19 cellular contexts compared by ENCODE assay signal in the genomic region with DNA sequence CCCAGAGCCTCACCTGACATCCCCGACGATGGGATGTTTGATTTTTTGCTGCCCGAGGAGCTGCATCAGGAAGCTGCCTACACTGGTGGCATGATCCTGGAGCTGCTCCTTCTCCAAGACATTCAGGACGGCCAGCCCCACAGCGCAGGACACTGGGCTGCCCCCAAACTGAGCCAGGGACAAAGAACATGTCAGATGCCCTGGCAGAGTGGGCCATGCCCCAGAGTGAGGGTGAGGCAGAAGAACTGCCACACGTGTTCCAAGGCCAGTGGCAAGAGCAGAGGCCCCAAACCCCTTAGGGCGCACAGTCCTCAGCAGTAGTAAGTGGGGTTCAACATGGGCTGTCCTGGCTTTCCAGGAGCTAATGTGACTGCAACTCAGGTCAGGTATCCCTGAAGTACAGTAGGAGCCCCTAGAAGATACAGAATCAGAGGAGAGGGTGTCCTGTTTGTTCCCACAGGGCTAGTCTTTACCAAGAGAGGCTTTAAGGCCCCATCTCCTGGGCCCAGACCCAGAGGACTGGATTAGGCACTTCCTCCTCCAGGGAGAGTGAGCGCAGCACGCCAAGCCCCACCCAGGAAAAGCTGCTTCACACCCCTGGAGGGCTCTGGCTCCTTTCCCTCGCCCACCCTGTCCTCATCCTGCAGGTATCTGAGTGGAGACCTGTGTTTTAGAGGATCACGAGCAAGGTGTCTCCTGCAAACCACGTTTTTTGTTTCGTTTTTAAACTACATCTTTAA. TPM values are rescaled to one million over a fixed set of nuclear protein-coding genes. Genes with fewer than 3 reads are reported as not detected.
DNase-seq lines count a peak whose midpoint lies in the region; ATAC-seq, FAIRE-seq and TF ChIP-seq lines count a peak whose summit lies in the region.
"Had no signal": no experiment of that assay in that cellular context is flagged by ENCODE, and none has a peak within 500 bp of the region (broad histone marks: within the 10 kb centered on the region; RNA-seq: fewer than 3 reads in every experiment).

No MANE protein-coding gene starts in this region.

- peaks cover 70% of the 10 kb centered on the region for H3K36me3 Mint-ChIP-seq in activated naive CD8-positive, alpha-beta T cell treated with anti-CD3 and anti-CD28 coated beads, Interleukin-2, amount 50 U/mL, for 24 hours (ENCODE audit: low read depth)
- no peaks in the 10 kb centered on the region for H3K36me3 Mint-ChIP-seq in natural killer cell

- WGBS in body of pancreas, 2 donors, result 71 to 74% methylated on average over 9 to 13 of the region's 13 CpGs

- no peak for ATAC-seq in activated naive CD8-positive, alpha-beta T cell treated with anti-CD3 and anti-CD28 coated beads, Interleukin-2, amount 50 U/mL, for 24 hours
- ATAC-seq in natural killer cell (no peak), body of pancreas (no peak), GM19324 (IDR thresholded peaks at IDR 0.05; ENCODE audit: low FRiP score, unreplicated experiment) (no peak)

- H3K27ac Mint-ChIP-seq in activated naive CD8-positive, alpha-beta T cell treated with anti-CD3 and anti-CD28 coated beads, Interleukin-2, amount 50 U/mL, for 24 hours, result peak overlapping the region; percentile 42
- peak overlapping the region; percentile 23 to 37 for H3K27ac Mint-ChIP-seq in natural killer cell
- H3K27ac Mint-ChIP-seq: neural progenitor cell had no signal

- no peak for FAIRE-seq in GM12891 (lab: Jason Lieb, UNC)

- H3K4me3 Mint-ChIP-seq in activated naive CD8-positive, alpha-beta T cell treated with anti-CD3 and anti-CD28 coated beads, Interleukin-2, amount 50 U/mL, for 24 hours, result peak overlapping the region; percentile 42
- H3K4me3 Mint-ChIP-seq in natural killer cell, result no peak overlapping the region
- H3K4me3 Mint-ChIP-seq: neural progenitor cell had no signal

- H3K4me1 Mint-ChIP-seq in activated naive CD8-positive, alpha-beta T cell treated with anti-CD3 and anti-CD28 coated beads, Interleukin-2, amount 50 U/mL, for 24 hours, result peaks cover 7% of the 10 kb centered on the region
- peaks cover 17 to 21% of the 10 kb centered on the region in 2 donors for H3K4me1 Mint-ChIP-seq in natural killer cell
- H3K4me1 Mint-ChIP-seq: neural progenitor cell had no signal

- H3K36me3 ChIP-seq in body of pancreas (replicated peaks in 1 of 2; ENCODE audit: insufficient read depth in 1 of 2, low read depth in 2 of 2), result peaks cover 0 to 27% of the 10 kb centered on the region in 2 donors

- peak; percentile 50; the same call in 1 of the 2 replicates for TF ChIP-seq POLR2A in GM12891 (IDR thresholded peaks at IDR 0.05; ENCODE audit: low read depth, low read length)
- TF ChIP-seq POLR2A in body of pancreas (IDR thresholded peaks at IDR 0.05), result no peak

- no peaks in the 10 kb centered on the region for H3K27me3 Mint-ChIP-seq in activated naive CD8-positive, alpha-beta T cell treated with anti-CD3 and anti-CD28 coated beads, Interleukin-2, amount 50 U/mL, for 24 hours
- no peaks in the 10 kb centered on the region for H3K27me3 Mint-ChIP-seq in natural killer cell (ENCODE audit: low read depth in 2 of 2)

- DNase-seq in NCI-H82 (lab: John Stamatoyannopoulos, UW) (peak; percentile 29), NCI-H82 treated with DMSO at 0.1 percent for 48 hours (lab: John Stamatoyannopoulos, UW; ENCODE audit: unreplicated experiment) (no peak), GM12891 (ENCODE audit: insufficient read length, low spot score) (no peak), natural killer cell (no peak), body of pancreas (no peak), GM20000 (ENCODE audit: low spot score) (no peak)
- no peak for DNase-seq in activated naive CD8-positive, alpha-beta T cell treated with anti-CD3 and anti-CD28 coated beads, Interleukin-2, amount 50 U/mL, for 24 hours
- DNase-seq: activated effector memory CD4-positive, alpha-beta T cell treated with Interleukin-2 at 50 U/mL for 16 hours; caudate nucleus; glutamatergic neuron; NCI-H2029; NCI-H69 had no signal

- H3K9me3 Mint-ChIP-seq in activated naive CD8-positive, alpha-beta T cell treated with anti-CD3 and anti-CD28 coated beads, Interleukin-2, amount 50 U/mL, for 24 hours, result no peaks in the 10 kb centered on the region
- H3K9me3 Mint-ChIP-seq in natural killer cell, result no peaks in the 10 kb centered on the region
- H3K9me3 Mint-ChIP-seq: neural progenitor cell had no signal

- intact Hi-C loops in natural killer cell (cut with micrococcal nuclease) (no loop called here), body of pancreas (cut with DNase I) (no loop called here)

- H3K4me3 ChIP-seq in body of pancreas, result no peak overlapping the region
- H3K4me3 ChIP-seq: neural progenitor cell, SK-N-MC, skin epidermis had no signal

- H3K27ac ChIP-seq in body of pancreas, result no peak overlapping the region
- H3K27ac ChIP-seq: KMS-11, neural progenitor cell had no signal

- TF ChIP-seq CTCF in natural killer cell (IDR thresholded peaks at IDR 0.05) (no peak), body of pancreas (IDR thresholded peaks at IDR 0.05) (no peak), GM20000 (IDR thresholded peaks at IDR 0.05; ENCODE audit: extremely low read depth, missing control alignments) (no peak)

- peaks cover 15% of the 10 kb centered on the region for H3K4me1 ChIP-seq in body of pancreas
- H3K4me1 ChIP-seq: neural progenitor cell had no signal

- H3K9me3 ChIP-seq in body of pancreas, result no peaks in the 10 kb centered on the region

- no peaks in the 10 kb centered on the region for H3K27me3 ChIP-seq in body of pancreas
- H3K27me3 ChIP-seq: neural progenitor cell had no signal

TF ChIP-seq in GM12891, 5 proteins besides CTCF, POLR2A, EP300 and RAD21:
- TF ChIP-seq POLR2AphosphoS5 (IDR thresholded peaks at IDR 0.05; ENCODE audit: low read depth, low read length) (peak; percentile 72; the same call in 1 of the 2 replicates), PAX5 (IDR thresholded peaks at IDR 0.05; ENCODE audit: insufficient read depth, low read length, severe bottlenecking) (no peak)

RNA-seq across cellular contexts. Expression of a gene that starts 11.1 kb away (rescaled TPM):
- 163 TPM for polyA plus RNA-seq in GM12891 (2012; ENCODE audit: low read depth, missing spikeins)
- total RNA-seq in natural killer cell (10 to 100 TPM; 77.6 to 98.4 (median 88.4) TPM), body of pancreas (10 to 100 TPM; 42.0 to 73.8 TPM)

RNA-seq across cellular contexts. Expression of a gene that starts 17.2 kb away (rescaled TPM):
- polyA plus RNA-seq in GM12891 (2012; ENCODE audit: low read depth, missing spikeins), result 24.9 TPM
- total RNA-seq in natural killer cell (100 to 1,000 TPM; 111 to 134 (median 131) TPM), body of pancreas (10 to 100 TPM; 47.0 to 76.5 TPM)

RNA-seq across cellular contexts. Expression of a gene that starts 28.3 kb away (rescaled TPM):
- polyA plus RNA-seq in GM12891 (2012; ENCODE audit: low read depth, missing spikeins), result 0.03 TPM
- total RNA-seq in natural killer cell (not detected), body of pancreas (not detected)
- total RNA-seq: A172, kidney epithelial cell had no signal
